ENCODE assay signal across 9 cellular contexts in genomic region chr9:133737071-133737773, GRCh38. TPM values are rescaled to one million over a fixed set of nuclear protein-coding genes. Genes with fewer than 3 reads are reported as not detected.
DNase-seq lines count a peak whose midpoint lies in the region; ATAC-seq lines count a peak whose summit lies in the region.
"Had no signal": no experiment of that assay in that cellular context is flagged by ENCODE, and none has a peak within 500 bp of the region (broad histone marks: within the 10 kb centered on the region; RNA-seq: fewer than 3 reads in every experiment).

No MANE protein-coding gene starts in this region.

- CTCF ChIA-PET in activated CD4-positive, alpha-beta memory T cell treated with anti-CD3 and anti-CD28 coated beads, Interleukin-2, amount 10 ng/mL, durations not matched to agents 7 days and 5 days (lab: Charles Lee) = interaction anchor here (0.8 to 1.4 kb wide), 2 partner anchors 10 to 257 kb away, joined by 3 read pairs; no protein-coding TSS in a partner anchor

- H3K27ac Mint-ChIP-seq in activated CD4-positive, alpha-beta memory T cell treated with anti-CD3 and anti-CD28 coated beads, Interleukin-2, amount 10 ng/mL, durations not matched to agents 7 days and 5 days = no peak overlapping the region
- H3K27ac Mint-ChIP-seq: activated CD4-positive, alpha-beta T cell treated with anti-CD3 and anti-CD28 coated beads, Interleukin-2, amount 10 ng/mL, durations not matched to agents 24 days and 14 days had no signal

- H3K36me3 ChIP-seq in iPS-18a (ENCODE audit: control insufficient read depth, low read depth, low read length) = no peaks in the 10 kb centered on the region
- H3K36me3 ChIP-seq in rectal smooth muscle tissue (ENCODE audit: control insufficient read depth, insufficient read depth, low read length) = no peaks in the 10 kb centered on the region

- no peaks in the 10 kb centered on the region for H3K9me3 ChIP-seq in iPS-18a (ENCODE audit: control insufficient read depth, low read depth, low read length)

- H3K27me3 ChIP-seq in iPS-18a (ENCODE audit: control insufficient read depth, insufficient read depth, low read length) (no peaks in the 10 kb centered on the region), rectal smooth muscle tissue (ENCODE audit: control insufficient read depth, insufficient read depth, low read length) (no peaks in the 10 kb centered on the region)

- DNase-seq in DMS79 (lab: John Stamatoyannopoulos, UW) (peak; percentile 66), NCI-H2081 treated with DMSO at 0.1 percent for 48 hours (lab: John Stamatoyannopoulos, UW) (peak; percentile 24)
- no peak for DNase-seq in activated CD4-positive, alpha-beta memory T cell treated with anti-CD3 and anti-CD28 coated beads, Interleukin-2, amount 10 ng/mL, durations not matched to agents 7 days and 5 days

- H3K4me1 ChIP-seq in iPS-18a (ENCODE audit: control insufficient read depth, low read depth, low read length) = peaks cover 12% of the 10 kb centered on the region
- H3K4me1 ChIP-seq in rectal smooth muscle tissue (ENCODE audit: control insufficient read depth, insufficient read depth, low read length) = no peaks in the 10 kb centered on the region

- no peak for ATAC-seq in HG03571 (IDR thresholded peaks at IDR 0.05; ENCODE audit: unreplicated experiment)
- no peak for ATAC-seq in GM21723 (IDR thresholded peaks at IDR 0.05; ENCODE audit: unreplicated experiment)

- H3K4me1 Mint-ChIP-seq in activated CD4-positive, alpha-beta memory T cell treated with anti-CD3 and anti-CD28 coated beads, Interleukin-2, amount 10 ng/mL, durations not matched to agents 7 days and 5 days = peaks cover 2% of the 10 kb centered on the region
- H3K4me1 Mint-ChIP-seq: activated CD4-positive, alpha-beta T cell treated with anti-CD3 and anti-CD28 coated beads, Interleukin-2, amount 10 ng/mL, durations not matched to agents 24 days and 14 days had no signal

- H3K27me3 Mint-ChIP-seq in activated CD4-positive, alpha-beta memory T cell treated with anti-CD3 and anti-CD28 coated beads, Interleukin-2, amount 10 ng/mL, durations not matched to agents 7 days and 5 days = no peaks in the 10 kb centered on the region
- H3K27me3 Mint-ChIP-seq: activated CD4-positive, alpha-beta T cell treated with anti-CD3 and anti-CD28 coated beads, Interleukin-2, amount 10 ng/mL, durations not matched to agents 24 days and 14 days had no signal

- no peaks in the 10 kb centered on the region for H3K36me3 Mint-ChIP-seq in activated CD4-positive, alpha-beta memory T cell treated with anti-CD3 and anti-CD28 coated beads, Interleukin-2, amount 10 ng/mL, durations not matched to agents 7 days and 5 days (ENCODE audit: low read depth)

- H3K27ac ChIP-seq in iPS-18a (ENCODE audit: low read length) (no peak overlapping the region), rectal smooth muscle tissue (ENCODE audit: low read depth, low read length) (no peak overlapping the region)

- peak overlapping the region; percentile 18 for H3K4me3 ChIP-seq in iPS-18a (ENCODE audit: low read length)
- H3K4me3 ChIP-seq in rectal smooth muscle tissue (ENCODE audit: low read length) = peak overlapping the region; percentile 53

- H3K9me3 Mint-ChIP-seq in activated CD4-positive, alpha-beta memory T cell treated with anti-CD3 and anti-CD28 coated beads, Interleukin-2, amount 10 ng/mL, durations not matched to agents 7 days and 5 days = no peaks in the 10 kb centered on the region
- H3K9me3 Mint-ChIP-seq: activated CD4-positive, alpha-beta T cell treated with anti-CD3 and anti-CD28 coated beads, Interleukin-2, amount 10 ng/mL, durations not matched to agents 24 days and 14 days had no signal

- no peak overlapping the region for H3K9ac ChIP-seq in iPS-18a (ENCODE audit: low read length)
- H3K9ac ChIP-seq in rectal smooth muscle tissue (ENCODE audit: low read length) = no peak overlapping the region

- no peak overlapping the region for H3K4me3 Mint-ChIP-seq in activated CD4-positive, alpha-beta memory T cell treated with anti-CD3 and anti-CD28 coated beads, Interleukin-2, amount 10 ng/mL, durations not matched to agents 7 days and 5 days
- H3K4me3 Mint-ChIP-seq: activated CD4-positive, alpha-beta T cell treated with anti-CD3 and anti-CD28 coated beads, Interleukin-2, amount 10 ng/mL, durations not matched to agents 24 days and 14 days had no signal

- POLR2A ChIA-PET in activated CD4-positive, alpha-beta memory T cell treated with anti-CD3 and anti-CD28 coated beads, Interleukin-2, amount 10 ng/mL, durations not matched to agents 7 days and 5 days (lab: Charles Lee) = no interaction called here

RNA-seq across cellular contexts. Expression of gene SARDH, which starts 0.9 kb away (rescaled TPM):
- under 1 TPM; 0.50 to 0.88 TPM for total RNA-seq in activated CD4-positive, alpha-beta memory T cell treated with anti-CD3 and anti-CD28 coated beads, Interleukin-2, amount 10 ng/mL, durations not matched to agents 7 days and 5 days
- total RNA-seq: K562 had no signal
